16 cellular contexts compared by ENCODE assay signal in genomic region chr21:36643374-36644250, GRCh38. TPM values are rescaled to one million over a fixed set of nuclear protein-coding genes. Genes with fewer than 3 reads are reported as not detected.
DNase-seq lines count a peak whose midpoint lies in the region; ATAC-seq and TF ChIP-seq lines count a peak whose summit lies in the region.
"Had no signal": no experiment of that assay in that cellular context is flagged by ENCODE, and none has a peak within 500 bp of the region (broad histone marks: within the 10 kb centered on the region; RNA-seq: fewer than 3 reads in every experiment).

No MANE protein-coding gene starts in this region.

- TF ChIP-seq POLR2A in Peyer's patch (IDR thresholded peaks at IDR 0.05) = no peak

- intact Hi-C loops in cardiac septum (cut with DNase I) = no loop called here
- intact Hi-C loops in left lung (cut with DNase I) = no loop called here

- H3K36me3 ChIP-seq in right atrium auricular region (no peaks in the 10 kb centered on the region), left lung (no peaks in the 10 kb centered on the region), Peyer's patch (no peaks in the 10 kb centered on the region)

- H3K9me3 ChIP-seq in right atrium auricular region = no peaks in the 10 kb centered on the region
- H3K9me3 ChIP-seq in left lung = no peaks in the 10 kb centered on the region
- no peaks in the 10 kb centered on the region for H3K9me3 ChIP-seq in Peyer's patch

- H3K27me3 ChIP-seq in right atrium auricular region = no peaks in the 10 kb centered on the region
- peaks cover 0 to 8% of the 10 kb centered on the region in 2 donors for H3K27me3 ChIP-seq in left lung
- no peaks in the 10 kb centered on the region for H3K27me3 ChIP-seq in Peyer's patch

- peak; percentile 27 for DNase-seq in cardiac septum (ENCODE audit: low spot score)
- DNase-seq in right atrium auricular region (ENCODE audit: low spot score) = no peak
- DNase-seq in choroid plexus epithelial cell (ENCODE audit: low read depth) = peak; percentile 6
- peak; percentile 34 for DNase-seq in epithelial cell of esophagus (ENCODE audit: low read depth)
- peak; percentile 51 for DNase-seq in mesenteric fat pad (ENCODE audit: low spot score)
- no peak for DNase-seq in left lung
- no peak for DNase-seq in activated CD4-positive, alpha-beta T cell treated with anti-CD3 and anti-CD28 coated beads, Interleukin-2, amount 50 U/mL, for 4 hours
- no peak for DNase-seq in Peyer's patch
- DNase-seq: CD8-positive, alpha-beta T cell; COR-L47; DMS153; DMS79 treated with DMSO at 0.1 percent for 48 hours; EL; HCEC 1CT had no signal

- H3K4me1 ChIP-seq in right atrium auricular region (no peaks in the 10 kb centered on the region), left lung (no peaks in the 10 kb centered on the region), Peyer's patch (no peaks in the 10 kb centered on the region)

- TF ChIP-seq CTCF in right atrium auricular region (IDR thresholded peaks at IDR 0.05) (no peak), choroid plexus epithelial cell (conservative IDR thresholded peaks at IDR 0.05; ENCODE audit: low read depth, low read length) (no peak), epithelial cell of esophagus (IDR thresholded peaks at IDR 0.05; ENCODE audit: insufficient read depth, low read depth, low read length, missing control alignments) (no peak), left lung (IDR thresholded peaks at IDR 0.05) (no peak), Peyer's patch (IDR thresholded peaks at IDR 0.05) (no peak)

- H3K27ac ChIP-seq in right atrium auricular region (no peak overlapping the region), left lung (no peak overlapping the region), Peyer's patch (no peak overlapping the region)
- H3K27ac ChIP-seq: 22Rv1 had no signal

- no peak for ATAC-seq in left lung
- ATAC-seq: CD8-positive, alpha-beta T cell; HepG2 had no signal

- H3K4me3 ChIP-seq in right atrium auricular region = no peak overlapping the region
- no peak overlapping the region for H3K4me3 ChIP-seq in choroid plexus epithelial cell (ENCODE audit: low read depth, low read length)
- no peak overlapping the region for H3K4me3 ChIP-seq in epithelial cell of esophagus (ENCODE audit: low read length)
- H3K4me3 ChIP-seq in left lung = no peak overlapping the region
- H3K4me3 ChIP-seq in Peyer's patch = no peak overlapping the region

RNA-seq across cellular contexts. Expression of gene SIM2, which starts 55.3 kb away (rescaled TPM):
- total RNA-seq in cardiac septum (0.16 TPM), right atrium auricular region (not detected), mesenteric fat pad (not detected), left lung (not detected), Peyer's patch (not detected)
- total RNA-seq: CD8-positive, alpha-beta T cell had no signal

Comparison
In these comparisons a context has a peak if more than half of its experiments do, and no peak if none do; other contexts are left out.
1. DNase-seq: peak in cardiac septum (single experiment), choroid plexus epithelial cell (single experiment), epithelial cell of esophagus (single experiment) and mesenteric fat pad (single experiment); none in right atrium auricular region (single experiment), left lung (0 of 2), activated CD4-positive, alpha-beta T cell treated with anti-CD3 and anti-CD28 coated beads, Interleukin-2, amount 50 U/mL, for 4 hours (0 of 2) and Peyer's patch (0 of 3).